In genomic region chr5:11372191-11372590, GRCh38 we compare ENCODE assay signal across 20 cellular contexts.
DNase-seq lines count a peak whose midpoint lies in the region; ATAC-seq and TF ChIP-seq lines count a peak whose summit lies in the region.
"Had no signal": no experiment of that assay in that cellular context is flagged by ENCODE, and none has a peak within 500 bp of the region (broad histone marks: within the 10 kb centered on the region; RNA-seq: fewer than 3 reads in every experiment).

No MANE protein-coding gene starts in this region.

- WGBS in hepatocyte (ENCODE audit: low lambda C conversion rate, missing lambda C conversion rate): 90% methylated on average over 3 of the region's 3 CpGs

- H3K27me3 ChIP-seq in Caco-2 (replicated peaks; ENCODE audit: control insufficient read depth, insufficient read depth, low read length) (no peaks in the 10 kb centered on the region), Loucy (ENCODE audit: insufficient read depth, low read length, poor library complexity, severe bottlenecking) (no peaks in the 10 kb centered on the region), hepatocyte (no peaks in the 10 kb centered on the region)
- H3K27me3 ChIP-seq in naive thymus-derived CD4-positive, alpha-beta T cell (ENCODE audit: control insufficient read depth in 2 of 2, insufficient read depth in 2 of 2, low read length in 2 of 2): no peaks in the 10 kb centered on the region
- no peaks in the 10 kb centered on the region for H3K27me3 ChIP-seq in CD4-positive, alpha-beta T cell (ENCODE audit: control insufficient read depth, insufficient read depth, low read length)
- H3K27me3 ChIP-seq: BE2C; BLaER1 treated with 17β-estradiol and CSF1 and Interleukin-3, amounts not matched to agents 10 nM and 100 nM had no signal

- no peak for ATAC-seq in naive thymus-derived CD4-positive, alpha-beta T cell
- ATAC-seq in GM21390 (IDR thresholded peaks at IDR 0.05; ENCODE audit: unreplicated experiment): no peak
- ATAC-seq in CD4-positive, alpha-beta T cell (ENCODE audit: poor library complexity): no peak

- no peak overlapping the region for H3K9ac ChIP-seq in Loucy (ENCODE audit: low read depth, low read length, poor library complexity, severe bottlenecking)
- H3K9ac ChIP-seq: BLaER1 treated with 17β-estradiol and CSF1 and Interleukin-3, amounts not matched to agents 10 nM and 100 nM had no signal

- H3K9me3 Mint-ChIP-seq in Caco-2 (ENCODE audit: unreplicated experiment): peaks cover 9% of the 10 kb centered on the region
- H3K9me3 Mint-ChIP-seq in naive thymus-derived CD4-positive, alpha-beta T cell: peaks cover 0 to 3% (median 0%) of the 10 kb centered on the region in 11 donors
- no peaks in the 10 kb centered on the region for H3K9me3 Mint-ChIP-seq in CD4-positive, alpha-beta T cell
- H3K9me3 Mint-ChIP-seq: CD4-positive, alpha-beta memory T cell had no signal

- H3K4me3 Mint-ChIP-seq in Caco-2 (ENCODE audit: unreplicated experiment): no peak overlapping the region
- H3K4me3 Mint-ChIP-seq in naive thymus-derived CD4-positive, alpha-beta T cell: no peak overlapping the region
- no peak overlapping the region for H3K4me3 Mint-ChIP-seq in CD4-positive, alpha-beta T cell
- H3K4me3 Mint-ChIP-seq: CD14-positive monocyte; CD4-positive, alpha-beta memory T cell; HFFc6 had no signal

- H2AFZ ChIP-seq in Loucy (ENCODE audit: low read length) (peak overlapping the region; percentile 62; the same call in 1 of the 2 replicates), hepatocyte (no peak overlapping the region)

- H3K36me3 Mint-ChIP-seq in Caco-2 (ENCODE audit: insufficient read depth, unreplicated experiment): peaks cover 8% of the 10 kb centered on the region
- H3K36me3 Mint-ChIP-seq in naive thymus-derived CD4-positive, alpha-beta T cell: no peaks in the 10 kb centered on the region
- H3K36me3 Mint-ChIP-seq in CD4-positive, alpha-beta T cell (ENCODE audit: low read depth): no peaks in the 10 kb centered on the region
- H3K36me3 Mint-ChIP-seq: CD14-positive monocyte; CD4-positive, alpha-beta memory T cell had no signal

- peak overlapping the region; percentile 2 for H3K27ac ChIP-seq in hepatocyte
- H3K27ac ChIP-seq in naive thymus-derived CD4-positive, alpha-beta T cell (ENCODE audit: low read depth, low read length): no peak overlapping the region
- H3K27ac ChIP-seq in CD4-positive, alpha-beta T cell (ENCODE audit: low read depth, low read length): no peak overlapping the region
- H3K27ac ChIP-seq: 22Rv1; BLaER1 treated with 17β-estradiol and CSF1 and Interleukin-3, amounts not matched to agents 10 nM and 100 nM had no signal

- H3K9me2 ChIP-seq in Loucy (replicated peaks; ENCODE audit: low read depth, low read length): no peaks in the 10 kb centered on the region
- H3K9me2 ChIP-seq in hepatocyte (replicated peaks; ENCODE audit: insufficient read depth): no peaks in the 10 kb centered on the region

- no peak overlapping the region for H3K4me2 ChIP-seq in Loucy (ENCODE audit: low read depth, low read length, poor library complexity, severe bottlenecking)
- no peak overlapping the region for H3K4me2 ChIP-seq in hepatocyte

- POLR2A ChIA-PET in Caco-2 (lab: Charles Lee): no interaction called here
- POLR2A ChIA-PET in naive thymus-derived CD4-positive, alpha-beta T cell (lab: Charles Lee): no interaction called here
- POLR2A ChIA-PET in CD4-positive, alpha-beta T cell (lab: Charles Lee): no interaction called here

- no peak for DNase-seq in Caco-2
- DNase-seq in astrocyte of the hippocampus (ENCODE audit: low read depth, low spot score): peak; percentile 59
- no peak for DNase-seq in hepatocyte (ENCODE audit: low spot score)
- DNase-seq in AG08395 (ENCODE audit: low spot score): no peak
- DNase-seq in naive thymus-derived CD4-positive, alpha-beta T cell: no peak
- DNase-seq in CD4-positive, alpha-beta T cell: no peak
- DNase-seq: AML-193; BE2C; CD4-positive, alpha-beta memory T cell; COR-L47; DMS153; DND-41; GOT3; HFFc6 had no signal

- no TSS peak for BruUV-seq in Caco-2 (replicated peaks; lab: Mats Ljungman, UMichigan)

- H3K4me3 ChIP-seq in Caco-2 (ENCODE audit: low read depth, low read length) (no peak overlapping the region), Loucy (ENCODE audit: low read length, poor library complexity, severe bottlenecking) (no peak overlapping the region), hepatocyte (no peak overlapping the region)
- H3K4me3 ChIP-seq in naive thymus-derived CD4-positive, alpha-beta T cell (ENCODE audit: low read length): no peak overlapping the region
- H3K4me3 ChIP-seq: BLaER1 treated with 17β-estradiol and CSF1 and Interleukin-3, amounts not matched to agents 10 nM and 100 nM; HAP-1 had no signal

- H3F3A ChIP-seq in Loucy (ENCODE audit: low read depth): no peaks in the 10 kb centered on the region

- CTCF ChIA-PET in Caco-2 (lab: Charles Lee): no interaction called here
- CTCF ChIA-PET in naive thymus-derived CD4-positive, alpha-beta T cell (lab: Charles Lee): no interaction called here
- CTCF ChIA-PET in CD4-positive, alpha-beta T cell (lab: Charles Lee): no interaction called here

- H3K9me3 ChIP-seq in Caco-2: peaks cover 9% of the 10 kb centered on the region; the same call in 1 of the 2 replicates
- H3K9me3 ChIP-seq in Loucy (ENCODE audit: insufficient read depth, low read depth, low read length): no peaks in the 10 kb centered on the region
- H3K9me3 ChIP-seq in hepatocyte (ENCODE audit: low read depth): no peaks in the 10 kb centered on the region
- no peaks in the 10 kb centered on the region for H3K9me3 ChIP-seq in naive thymus-derived CD4-positive, alpha-beta T cell (ENCODE audit: control insufficient read depth in 2 of 3, low read length in 3 of 3)
- no peaks in the 10 kb centered on the region for H3K9me3 ChIP-seq in CD4-positive, alpha-beta T cell (ENCODE audit: control insufficient read depth, low read length)
- H3K9me3 ChIP-seq: BE2C; BLaER1 treated with 17β-estradiol and CSF1 and Interleukin-3, amounts not matched to agents 10 nM and 100 nM; HAP-1 had no signal

- H4K20me1 ChIP-seq in Loucy (ENCODE audit: insufficient read depth, low read length, poor library complexity, severe bottlenecking) (no peaks in the 10 kb centered on the region), hepatocyte (ENCODE audit: insufficient read depth, poor library complexity, severe bottlenecking) (no peaks in the 10 kb centered on the region)
- H4K20me1 ChIP-seq: BLaER1 treated with 17β-estradiol and CSF1 and Interleukin-3, amounts not matched to agents 10 nM and 100 nM had no signal

- peaks cover 46% of the 10 kb centered on the region for H3K4me1 ChIP-seq in Caco-2
- H3K4me1 ChIP-seq in Loucy (ENCODE audit: insufficient read depth, low read length, poor library complexity, severe bottlenecking): no peaks in the 10 kb centered on the region
- H3K4me1 ChIP-seq in hepatocyte (ENCODE audit: insufficient read depth): peaks cover 11% of the 10 kb centered on the region
- no peaks in the 10 kb centered on the region for H3K4me1 ChIP-seq in naive thymus-derived CD4-positive, alpha-beta T cell (ENCODE audit: control insufficient read depth in 2 of 2, insufficient read depth in 2 of 2, low read length in 2 of 2)
- H3K4me1 ChIP-seq: BE2C, HAP-1 had no signal

- H3K27me3 Mint-ChIP-seq in Caco-2 (ENCODE audit: insufficient read depth, unreplicated experiment): no peaks in the 10 kb centered on the region
- H3K27me3 Mint-ChIP-seq in naive thymus-derived CD4-positive, alpha-beta T cell: peaks cover 0 to 15% (median 6%) of the 10 kb centered on the region in 5 donors
- peaks cover 9% of the 10 kb centered on the region for H3K27me3 Mint-ChIP-seq in CD4-positive, alpha-beta T cell

- H3K4me1 Mint-ChIP-seq in Caco-2 (ENCODE audit: low read depth, unreplicated experiment): no peaks in the 10 kb centered on the region
- no peaks in the 10 kb centered on the region for H3K4me1 Mint-ChIP-seq in naive thymus-derived CD4-positive, alpha-beta T cell
- no peaks in the 10 kb centered on the region for H3K4me1 Mint-ChIP-seq in CD4-positive, alpha-beta T cell (ENCODE audit: low read depth)
- H3K4me1 Mint-ChIP-seq: CD4-positive, alpha-beta memory T cell had no signal

- H3K79me2 ChIP-seq in Loucy (ENCODE audit: insufficient read depth, low read length) (no peaks in the 10 kb centered on the region), hepatocyte (peaks cover 25% of the 10 kb centered on the region)

- TF ChIP-seq CTCF in Caco-2 (IDR thresholded peaks at IDR 0.05; ENCODE audit: insufficient read depth in 1 of 2, low read depth in 1 of 2, low read length in 1 of 2, severe bottlenecking in 1 of 2, unreplicated experiment in 1 of 2) (no peak), Loucy (conservative IDR thresholded peaks at IDR 0.05; ENCODE audit: low read length) (no peak), hepatocyte (IDR thresholded peaks at IDR 0.05; ENCODE audit: poor library complexity) (no peak)
- TF ChIP-seq CTCF in CD4-positive, alpha-beta T cell (IDR thresholded peaks at IDR 0.05): no peak

- peak overlapping the region; percentile 1 for H3K27ac Mint-ChIP-seq in Caco-2 (ENCODE audit: unreplicated experiment)
- H3K27ac Mint-ChIP-seq in naive thymus-derived CD4-positive, alpha-beta T cell: no peak overlapping the region
- no peak overlapping the region for H3K27ac Mint-ChIP-seq in CD4-positive, alpha-beta T cell
- H3K27ac Mint-ChIP-seq: CD4-positive, alpha-beta memory T cell; HFFc6 had no signal

- H3K36me3 ChIP-seq in Caco-2 (ENCODE audit: control insufficient read depth, insufficient read depth, low read length) (no peaks in the 10 kb centered on the region; the same call in 1 of the 2 replicates), Loucy (ENCODE audit: insufficient read depth, low read length) (no peaks in the 10 kb centered on the region), hepatocyte (replicated peaks; ENCODE audit: insufficient read depth, low read depth) (no peaks in the 10 kb centered on the region)
- no peaks in the 10 kb centered on the region for H3K36me3 ChIP-seq in naive thymus-derived CD4-positive, alpha-beta T cell (ENCODE audit: control insufficient read depth in 2 of 3, insufficient read depth in 3 of 3, low read length in 3 of 3)
- H3K36me3 ChIP-seq: BE2C; BLaER1 treated with 17β-estradiol and CSF1 and Interleukin-3, amounts not matched to agents 10 nM and 100 nM; HAP-1 had no signal

- intact Hi-C loops in Caco-2 (cut with micrococcal nuclease; ENCODE audit: unreplicated experiment): loop anchor here (10.0 kb wide), 1 partner anchor 133 kb away; no protein-coding TSS in a partner anchor
- intact Hi-C loops in naive thymus-derived CD4-positive, alpha-beta T cell (cut with micrococcal nuclease): no loop called here
- intact Hi-C loops in CD4-positive, alpha-beta T cell (cut with DNase I, micrococcal nuclease): no loop called here
